ENCODE assay signal across 8 cellular contexts in the genomic region with DNA sequence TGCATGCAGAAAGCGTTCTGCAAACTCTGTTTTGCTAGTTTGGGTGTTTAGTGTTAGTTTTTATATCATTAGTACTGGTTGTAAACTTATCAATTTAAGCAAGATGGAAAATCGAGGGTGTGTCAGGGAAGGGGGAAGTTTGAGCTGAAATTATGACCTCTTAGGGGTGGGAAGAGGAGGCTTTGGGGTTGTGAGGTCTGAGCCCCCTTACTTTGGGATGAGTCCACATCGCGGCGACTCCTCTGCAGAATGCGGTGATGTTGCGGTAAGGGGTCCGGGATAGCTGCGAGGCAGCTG. TPM values are rescaled to one million over a fixed set of nuclear protein-coding genes. Genes with fewer than 3 reads are reported as not detected.
DNase-seq lines count a peak whose midpoint lies in the region; ATAC-seq and TF ChIP-seq lines count a peak whose summit lies in the region.

No MANE protein-coding gene starts in this region.

- no peak overlapping the region for H3K23ac ChIP-seq in mesendoderm (ENCODE audit: low read length)

- H3K18ac ChIP-seq in mesendoderm (ENCODE audit: low read length), result no peak overlapping the region

- intact Hi-C loops in activated CD4-positive, alpha-beta memory T cell treated with anti-CD3 and anti-CD28 coated beads for 36 hours (cut with micrococcal nuclease), result loop anchor here (1.0 to 5.0 kb wide), 5 partner anchors 24 to 134 kb away; a partner anchor contains a TSS
- intact Hi-C loops in thyroid gland (cut with DNase I), result no loop called here

- peaks cover 11 to 18% of the 10 kb centered on the region in 2 donors for H3K4me1 ChIP-seq in thyroid gland
- H3K4me1 ChIP-seq in mesendoderm (ENCODE audit: control insufficient read depth, low read depth, low read length), result no peaks in the 10 kb centered on the region

- peak overlapping the region; percentile 99 for H3K27ac Mint-ChIP-seq in activated naive CD4-positive, alpha-beta T cell treated with anti-CD3 and anti-CD28 coated beads, Interleukin-2, amount 10 ng/mL, durations not matched to agents 7 days and 5 days
- peak overlapping the region; percentile 97 for H3K27ac Mint-ChIP-seq in activated CD4-positive, alpha-beta memory T cell treated with anti-CD3 and anti-CD28 coated beads for 36 hours
- H3K27ac Mint-ChIP-seq in immature natural killer cell (peak overlapping the region; percentile 81 to 100 (median 97)), type B pancreatic cell (peak overlapping the region; percentile 100)

- no peak for TF ChIP-seq POLR2A in thyroid gland (IDR thresholded peaks at IDR 0.05)

- H3K4ac ChIP-seq in mesendoderm (ENCODE audit: low read depth, low read length), result no peak overlapping the region

- H3K36me3 ChIP-seq in thyroid gland, result no peaks in the 10 kb centered on the region
- no peaks in the 10 kb centered on the region for H3K36me3 ChIP-seq in mesendoderm (ENCODE audit: control insufficient read depth, insufficient read depth, low read length)

- H3K56ac ChIP-seq in mesendoderm (ENCODE audit: low read length), result no peak overlapping the region

- TF ChIP-seq CTCF in type B pancreatic cell (conservative IDR thresholded peaks at IDR 0.05), result no peak
- no peak for TF ChIP-seq CTCF in thyroid gland (IDR thresholded peaks at IDR 0.05)

- H3K36me3 Mint-ChIP-seq in activated naive CD4-positive, alpha-beta T cell treated with anti-CD3 and anti-CD28 coated beads, Interleukin-2, amount 10 ng/mL, durations not matched to agents 7 days and 5 days, result peaks cover 6% of the 10 kb centered on the region
- peaks cover 4% of the 10 kb centered on the region for H3K36me3 Mint-ChIP-seq in activated CD4-positive, alpha-beta memory T cell treated with anti-CD3 and anti-CD28 coated beads for 36 hours
- H3K36me3 Mint-ChIP-seq in immature natural killer cell (peaks cover 0 to 2% (median 0%) of the 10 kb centered on the region in 3 donors), type B pancreatic cell (peaks cover 6% of the 10 kb centered on the region)

- peaks cover 26% of the 10 kb centered on the region for H3K27me3 Mint-ChIP-seq in activated naive CD4-positive, alpha-beta T cell treated with anti-CD3 and anti-CD28 coated beads, Interleukin-2, amount 10 ng/mL, durations not matched to agents 7 days and 5 days
- H3K27me3 Mint-ChIP-seq in activated CD4-positive, alpha-beta memory T cell treated with anti-CD3 and anti-CD28 coated beads for 36 hours, result peaks cover 4% of the 10 kb centered on the region
- peaks cover 12 to 20% (median 18%) of the 10 kb centered on the region in 3 donors for H3K27me3 Mint-ChIP-seq in immature natural killer cell (ENCODE audit: low read depth in 3 of 3)
- peaks cover 10% of the 10 kb centered on the region for H3K27me3 Mint-ChIP-seq in type B pancreatic cell

- CTCF ChIA-PET in activated naive CD4-positive, alpha-beta T cell treated with anti-CD3 and anti-CD28 coated beads, Interleukin-2, amount 10 ng/mL, durations not matched to agents 7 days and 5 days (lab: Charles Lee), result interaction anchor here (0.7 to 2.1 kb wide), 5 partner anchors 10 to 480 kb away, joined by 3 to 8 read pairs (median 3); no protein-coding TSS in a partner anchor
- CTCF ChIA-PET in activated CD4-positive, alpha-beta memory T cell treated with anti-CD3 and anti-CD28 coated beads for 36 hours (lab: Charles Lee), result interaction anchor here (0.6 to 2.1 kb wide), 9 partner anchors 10 to 163 kb away, joined by 3 to 9 read pairs (median 3); no protein-coding TSS in a partner anchor

- H4K5ac ChIP-seq in mesendoderm (ENCODE audit: low read length), result no peak overlapping the region

- no peak for ATAC-seq in GM21529 (IDR thresholded peaks at IDR 0.05; ENCODE audit: unreplicated experiment)

- no peaks in the 10 kb centered on the region for H3K27me3 ChIP-seq in thyroid gland
- no peaks in the 10 kb centered on the region for H3K27me3 ChIP-seq in mesendoderm (ENCODE audit: insufficient read depth, low read length, poor library complexity)

- no peaks in the 10 kb centered on the region for H3K9me3 ChIP-seq in thyroid gland

- DNase-seq in activated naive CD4-positive, alpha-beta T cell treated with anti-CD3 and anti-CD28 coated beads, Interleukin-2, amount 10 ng/mL, durations not matched to agents 7 days and 5 days, result no peak
- no peak for DNase-seq in activated naive CD4-positive, alpha-beta T cell (lab: John Stamatoyannopoulos, UW)
- DNase-seq in activated CD4-positive, alpha-beta memory T cell treated with anti-CD3 and anti-CD28 coated beads for 36 hours, result no peak
- DNase-seq in immature natural killer cell (no peak), type B pancreatic cell (ENCODE audit: extremely low spot score, unreplicated experiment) (no peak), thyroid gland (no peak), mesendoderm (no peak)

- WGBS in thyroid gland, 2 donors, result 19% methylated on average over 9 of the region's 9 CpGs
- WGBS in mesendoderm (ENCODE audit: extremely low coverage, insufficient coverage, low lambda C conversion rate), result no CpG with 5 or more reads among the region's 9 CpGs

- no peak overlapping the region for H2AK5ac ChIP-seq in mesendoderm (ENCODE audit: low read length)

- no peak overlapping the region for H3K9ac ChIP-seq in mesendoderm (ENCODE audit: low read length)

- no peak overlapping the region for H2BK5ac ChIP-seq in mesendoderm (ENCODE audit: low read length)

- POLR2A ChIA-PET in activated CD4-positive, alpha-beta memory T cell treated with anti-CD3 and anti-CD28 coated beads for 36 hours (lab: Charles Lee), result interaction anchor here (0.8 to 1.2 kb wide), 3 partner anchors 26 to 114 kb away, joined by 3 to 5 read pairs (median 3); a partner anchor contains a TSS

- H2BK15ac ChIP-seq in mesendoderm (replicated peaks; ENCODE audit: low read depth), result no peak overlapping the region

- H3K79me2 ChIP-seq in mesendoderm (ENCODE audit: control insufficient read depth, insufficient read depth, low read length), result no peaks in the 10 kb centered on the region

- no peak overlapping the region for H3K4me2 ChIP-seq in mesendoderm (ENCODE audit: low read length)

- H3K4me3 ChIP-seq in thyroid gland (replicated peaks in 1 of 3) (no peak overlapping the region), mesendoderm (ENCODE audit: low read length) (no peak overlapping the region)

- H2BK120ac ChIP-seq in mesendoderm (ENCODE audit: low read depth, low read length), result no peak overlapping the region

- peaks cover 2% of the 10 kb centered on the region for H3K79me1 ChIP-seq in mesendoderm (ENCODE audit: low read length)

- no peak overlapping the region for H4K8ac ChIP-seq in mesendoderm (ENCODE audit: low read depth, low read length)

- H3K9me3 Mint-ChIP-seq in activated naive CD4-positive, alpha-beta T cell treated with anti-CD3 and anti-CD28 coated beads, Interleukin-2, amount 10 ng/mL, durations not matched to agents 7 days and 5 days, result peaks cover 2% of the 10 kb centered on the region
- H3K9me3 Mint-ChIP-seq in activated CD4-positive, alpha-beta memory T cell treated with anti-CD3 and anti-CD28 coated beads for 36 hours, result peaks cover 3% of the 10 kb centered on the region
- peaks cover 0 to 5% (median 4%) of the 10 kb centered on the region in 6 donors for H3K9me3 Mint-ChIP-seq in immature natural killer cell
- H3K9me3 Mint-ChIP-seq in type B pancreatic cell, result no peaks in the 10 kb centered on the region

- H3K4me1 Mint-ChIP-seq in activated naive CD4-positive, alpha-beta T cell treated with anti-CD3 and anti-CD28 coated beads, Interleukin-2, amount 10 ng/mL, durations not matched to agents 7 days and 5 days, result peaks cover 27% of the 10 kb centered on the region
- H3K4me1 Mint-ChIP-seq in activated CD4-positive, alpha-beta memory T cell treated with anti-CD3 and anti-CD28 coated beads for 36 hours (ENCODE audit: low read depth), result peaks cover 21% of the 10 kb centered on the region
- H3K4me1 Mint-ChIP-seq in immature natural killer cell, result peaks cover 23 to 24% of the 10 kb centered on the region in 2 donors
- peaks cover 14% of the 10 kb centered on the region for H3K4me1 Mint-ChIP-seq in type B pancreatic cell (ENCODE audit: unreplicated experiment)

- H3K4me3 Mint-ChIP-seq in activated naive CD4-positive, alpha-beta T cell treated with anti-CD3 and anti-CD28 coated beads, Interleukin-2, amount 10 ng/mL, durations not matched to agents 7 days and 5 days, result peak overlapping the region; percentile 88
- peak overlapping the region; percentile 80 for H3K4me3 Mint-ChIP-seq in activated CD4-positive, alpha-beta memory T cell treated with anti-CD3 and anti-CD28 coated beads for 36 hours
- H3K4me3 Mint-ChIP-seq in immature natural killer cell (peak overlapping the region; percentile 93 to 98 (median 95)), type B pancreatic cell (peak overlapping the region; percentile 96)

- H3K27ac ChIP-seq in thyroid gland (no peak overlapping the region), mesendoderm (ENCODE audit: low read depth, low read length) (no peak overlapping the region)

RNA-seq across cellular contexts. Expression of a gene that starts 0.7 kb away (rescaled TPM):
- 100 to 1,000 TPM; 117 to 119 TPM for total RNA-seq in activated CD4-positive, alpha-beta memory T cell treated with anti-CD3 and anti-CD28 coated beads for 36 hours
- 100 to 1,000 TPM; 209 to 227 (median 213) TPM for polyA plus RNA-seq in immature natural killer cell
- 83.3 and 98.3 TPM in 2 replicates for total RNA-seq in type B pancreatic cell (ENCODE audit: low replicate concordance)
- 100 to 1,000 TPM in 2 of 4 donors, 10 to 100 TPM in 2; 75.2 to 185 (median 108) TPM for total RNA-seq in thyroid gland
- polyA plus RNA-seq in mesendoderm (2013, experiment 1 of 2), result 40.8 TPM
- 41.7 TPM for polyA plus RNA-seq in mesendoderm (2013, experiment 2 of 2)

RNA-seq across cellular contexts. Expression of a gene that starts 18.4 kb away (rescaled TPM):
- 10 to 100 TPM; 21.0 to 21.1 TPM for total RNA-seq in activated CD4-positive, alpha-beta memory T cell treated with anti-CD3 and anti-CD28 coated beads for 36 hours
- polyA plus RNA-seq in immature natural killer cell, result 10 to 100 TPM in 2 of 3 donors, 1 to 10 TPM in 1; 7.9 to 16.5 (median 10.5) TPM
- total RNA-seq in type B pancreatic cell (ENCODE audit: low replicate concordance) (33.7 and 37.9 TPM in 2 replicates), thyroid gland (10 to 100 TPM; 22.2 to 39.5 (median 29.1) TPM)
- 5.3 TPM for polyA plus RNA-seq in mesendoderm (2013, experiment 1 of 2)
- polyA plus RNA-seq in mesendoderm (2013, experiment 2 of 2), result 6.2 TPM

RNA-seq across cellular contexts. Expression of a gene that starts 24.4 kb away (rescaled TPM):
- 100 to 1,000 TPM; 226 to 242 TPM for total RNA-seq in activated CD4-positive, alpha-beta memory T cell treated with anti-CD3 and anti-CD28 coated beads for 36 hours
- 10 to 100 TPM in 1 of 3 donors, 1 to 10 TPM in 2; 4.3 to 10.3 (median 8.0) TPM for polyA plus RNA-seq in immature natural killer cell
- 124 and 141 TPM in 2 replicates for total RNA-seq in type B pancreatic cell (ENCODE audit: low replicate concordance)
- total RNA-seq in thyroid gland, result 10 to 100 TPM; 34.4 to 77.3 (median 67.7) TPM
- 243 TPM for polyA plus RNA-seq in mesendoderm (2013, experiment 1 of 2)
- 246 TPM for polyA plus RNA-seq in mesendoderm (2013, experiment 2 of 2)

RNA-seq across cellular contexts. Expression of a gene that starts 55.2 kb away (rescaled TPM):
- total RNA-seq in activated CD4-positive, alpha-beta memory T cell treated with anti-CD3 and anti-CD28 coated beads for 36 hours, result 1,000 to 10,000 TPM; 1,642 to 1,717 TPM
- 1,000 to 10,000 TPM; 1,383 to 2,244 (median 1,622) TPM for polyA plus RNA-seq in immature natural killer cell
- total RNA-seq in type B pancreatic cell (ENCODE audit: low replicate concordance) (1,251 and 1,344 TPM in 2 replicates), thyroid gland (1,000 to 10,000 TPM; 1,760 to 2,977 (median 2,488) TPM)
- 2,706 TPM for polyA plus RNA-seq in mesendoderm (2013, experiment 1 of 2)
- polyA plus RNA-seq in mesendoderm (2013, experiment 2 of 2), result 2,673 TPM
